ENCODE assay signal across 7 cellular contexts in genomic region chr10:92667078-92667477, GRCh38.
"Had no signal": no experiment of that assay in that cellular context is flagged by ENCODE, and none has a peak within 500 bp of the region (broad histone marks: within the 10 kb centered on the region; RNA-seq: fewer than 3 reads in every experiment).

No MANE protein-coding gene starts in this region.

- H3K9ac ChIP-seq: KMS-11 had no signal

- ATAC-seq: K562 had no signal

- H3K4me2 ChIP-seq: KMS-11 had no signal

- FAIRE-seq: HTR-8/SVneo, K562 had no signal

- H3K4me3 ChIP-seq: K562 had no signal

- H3K27ac ChIP-seq: HL-60, KMS-11 had no signal

- DNase-seq: IMR-90, KBM-7, KG1 had no signal
